ENCODE assay signal across 10 cellular contexts in the genomic region with DNA sequence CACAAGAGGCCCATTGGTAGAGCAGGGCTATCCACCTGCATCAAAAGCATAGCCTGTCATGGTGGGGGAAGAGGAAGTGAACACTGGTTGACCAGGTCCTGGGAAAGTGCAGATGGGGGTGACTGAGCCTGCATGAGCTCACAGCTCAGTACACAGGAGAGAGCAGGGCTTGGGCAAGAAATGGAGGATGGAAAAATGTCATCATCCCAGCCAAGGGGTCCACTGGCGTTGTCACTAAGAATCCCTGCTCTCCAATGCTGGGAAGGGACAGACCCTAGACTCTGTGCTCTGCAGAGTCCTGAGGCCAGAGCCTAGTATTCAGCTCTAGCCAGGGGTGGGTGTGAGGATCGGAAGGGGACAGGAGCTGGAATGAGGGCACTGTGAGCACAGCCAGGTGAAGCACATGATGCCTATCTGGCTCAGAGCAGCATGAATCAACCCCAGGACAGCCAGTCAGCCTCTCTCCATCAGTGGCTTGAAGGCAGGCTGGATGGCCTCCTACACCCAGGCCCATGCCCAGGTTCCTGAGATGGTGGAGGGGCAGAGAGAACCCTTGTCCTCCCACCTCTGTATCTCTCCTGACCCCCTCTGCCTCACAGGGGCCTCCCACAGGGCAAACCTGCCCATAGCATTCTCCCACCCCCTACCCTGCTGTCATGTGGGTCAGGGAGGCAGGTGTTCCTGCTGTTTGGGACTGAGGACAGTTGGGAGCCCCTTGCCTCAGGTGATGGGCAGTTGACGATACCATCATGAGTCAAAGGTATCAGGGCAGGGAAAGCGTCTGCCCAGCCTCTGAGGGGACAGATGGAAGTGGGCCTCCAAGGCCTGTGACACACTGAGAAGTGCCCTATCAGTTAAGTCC. TPM values are rescaled to one million over a fixed set of nuclear protein-coding genes. Genes with fewer than 3 reads are reported as not detected.
A peak's percentile ranks its signal among the peaks of the same experiment; 100 is the strongest.
DNase-seq lines count a peak whose midpoint lies in the region; ATAC-seq, FAIRE-seq and TF ChIP-seq lines count a peak whose summit lies in the region.
"Had no signal": no experiment of that assay in that cellular context is flagged by ENCODE, and none has a peak within 500 bp of the region (broad histone marks: within the 10 kb centered on the region; RNA-seq: fewer than 3 reads in every experiment).

No MANE protein-coding gene starts in this region.

- H3K27ac ChIP-seq in SU-DHL-6 (ENCODE audit: low read depth, low read length): peak overlapping the region; percentile 95

- H3K9me3 Mint-ChIP-seq in HFFc6 (no peaks in the 10 kb centered on the region), Calu3 (ENCODE audit: low read depth, unreplicated experiment) (no peaks in the 10 kb centered on the region)

- peak; percentile 93 for FAIRE-seq in GM12891 (lab: Jason Lieb, UNC)
- no peak for FAIRE-seq in urothelium cell line (lab: Jason Lieb, UNC)

- peak overlapping the region; percentile 8 for H3K4me3 ChIP-seq in SU-DHL-6 (ENCODE audit: insufficient read depth, low read length, poor library complexity, severe bottlenecking)
- H3K4me3 ChIP-seq: thoracic aorta had no signal

- intact Hi-C loops in sciatic nerve (cut with DNase I): no loop called here
- intact Hi-C loops in Calu3 (cut with micrococcal nuclease; ENCODE audit: unreplicated experiment): loop anchor here (5.0 kb wide), 1 partner anchor 119 kb away; a partner anchor contains a TSS

- H3K9ac ChIP-seq in SU-DHL-6 (ENCODE audit: low read length): peak overlapping the region; percentile 60

- H3K79me2 ChIP-seq in SU-DHL-6 (ENCODE audit: insufficient read depth, low read length): peaks cover 23% of the 10 kb centered on the region

- no peaks in the 10 kb centered on the region for H3K27me3 ChIP-seq in SU-DHL-6 (ENCODE audit: low read length)

- peak overlapping the region; percentile 76 for H3K4me2 ChIP-seq in SU-DHL-6 (ENCODE audit: low read depth, low read length, poor library complexity, severe bottlenecking)

- no peaks in the 10 kb centered on the region for H3K9me2 ChIP-seq in SU-DHL-6 (replicated peaks; ENCODE audit: insufficient read depth, low read length)

- H3K27ac Mint-ChIP-seq in HFFc6: peak overlapping the region; percentile 45
- no peak overlapping the region for H3K27ac Mint-ChIP-seq in Calu3 (ENCODE audit: unreplicated experiment)

- BruUV-seq in Calu3 (replicated peaks; lab: Mats Ljungman, UMichigan): no TSS peak

- H3K4me3 Mint-ChIP-seq in HFFc6: no peak overlapping the region
- H3K4me3 Mint-ChIP-seq in Calu3 (ENCODE audit: low read depth, unreplicated experiment): no peak overlapping the region

- no peaks in the 10 kb centered on the region for H3K36me3 ChIP-seq in SU-DHL-6 (ENCODE audit: low read length)

- ATAC-seq in sciatic nerve: no peak
- ATAC-seq: Right ventricle myocardium inferior had no signal

- no peaks in the 10 kb centered on the region for H4K20me1 ChIP-seq in SU-DHL-6 (ENCODE audit: low read depth, low read length)

- CTCF ChIA-PET in Calu3 (lab: Charles Lee): interaction anchor here (0.7 to 2.3 kb wide), 5 partner anchors 8 to 258 kb away, joined by 3 to 21 read pairs (median 13); a partner anchor contains a TSS

- H3K9me3 ChIP-seq in SU-DHL-6 (ENCODE audit: insufficient read depth, low read length): no peaks in the 10 kb centered on the region
- H3K9me3 ChIP-seq: thoracic aorta had no signal

- no peak; the same call in 1 of the 2 replicates for TF ChIP-seq POLR2A in GM12891 (IDR thresholded peaks at IDR 0.05; ENCODE audit: low read depth, low read length)

- H3K4me1 Mint-ChIP-seq in HFFc6 (ENCODE audit: low read depth) (peaks cover 5% of the 10 kb centered on the region; the same call in 1 of the 2 replicates), Calu3 (ENCODE audit: low read depth, unreplicated experiment) (peaks cover 7% of the 10 kb centered on the region)

- H2AFZ ChIP-seq in SU-DHL-6 (ENCODE audit: low read depth, low read length, severe bottlenecking): no peak overlapping the region

- H3K27me3 Mint-ChIP-seq in HFFc6 (ENCODE audit: insufficient read depth) (peaks cover 2% of the 10 kb centered on the region), Calu3 (ENCODE audit: unreplicated experiment) (no peaks in the 10 kb centered on the region)

- no peak for TF ChIP-seq CTCF in HFFc6 (IDR thresholded peaks at IDR 0.05)
- TF ChIP-seq CTCF in SU-DHL-6 (IDR thresholded peaks at IDR 0.05; ENCODE audit: insufficient read depth, low read length, poor library complexity, severe bottlenecking): no peak
- TF ChIP-seq CTCF in Calu3 (IDR thresholded peaks at IDR 0.05; ENCODE audit: unreplicated experiment): no peak

- H3F3A ChIP-seq in SU-DHL-6 (ENCODE audit: insufficient read depth): peaks cover 32% of the 10 kb centered on the region

- DNase-seq in GM12891 (ENCODE audit: insufficient read length, low spot score): no peak
- DNase-seq in HFFc6: no peak
- peak; percentile 60 to 87 for DNase-seq in lung microvascular endothelial cell (ENCODE audit: low read depth in 2 of 2)
- no peak for DNase-seq in NCI-H1417 (lab: John Stamatoyannopoulos, UW)
- DNase-seq in sciatic nerve (ENCODE audit: low spot score): no peak
- no peak for DNase-seq in urothelium cell line (ENCODE audit: low spot score)
- no peak for DNase-seq in Calu3

- no peaks in the 10 kb centered on the region for H3K36me3 Mint-ChIP-seq in HFFc6 (ENCODE audit: low read depth)
- H3K36me3 Mint-ChIP-seq in Calu3 (ENCODE audit: insufficient read depth, unreplicated experiment): peaks cover 52% of the 10 kb centered on the region

TF ChIP-seq in GM12891, 5 proteins besides CTCF, POLR2A, EP300 and RAD21:
- TF ChIP-seq TAF1 (IDR thresholded peaks at IDR 0.05; ENCODE audit: low read depth, low read length) (no peak), SPI1 (IDR thresholded peaks at IDR 0.05; ENCODE audit: low read depth, low read length) (peak; percentile 88)
TF ChIP-seq in GM12891: peak in this region for 1.

RNA-seq across cellular contexts. Expression of a gene that starts 13.8 kb away (rescaled TPM):
- polyA plus RNA-seq in GM12891 (2012; ENCODE audit: low read depth, missing spikeins): 21.2 TPM
- 10 to 100 TPM; 22.6 to 31.1 (median 29.4) TPM for total RNA-seq in HFFc6 (2021; fragmentation: NEBNext Ultra II Directional; extraction: Animal tissue kit (Norgen Biotek cat#: 25700))
- total RNA-seq in lung microvascular endothelial cell: 17.2 and 24.8 TPM in 2 replicates
- 44.0 TPM for total RNA-seq in sciatic nerve
- total RNA-seq in Calu3 (2022): 50.9 and 52.1 TPM in 2 replicates

RNA-seq across cellular contexts. Expression of a gene that starts 19.9 kb away (rescaled TPM):
- polyA plus RNA-seq in GM12891 (2012; ENCODE audit: low read depth, missing spikeins): 11.4 TPM
- total RNA-seq in HFFc6 (2021; fragmentation: NEBNext Ultra II Directional; extraction: Animal tissue kit (Norgen Biotek cat#: 25700)): 100 to 1,000 TPM in 1 of 6 experiments, 10 to 100 TPM in 5; 72.2 to 101 (median 82.9) TPM
- total RNA-seq in lung microvascular endothelial cell (20.7 and 23.4 TPM in 2 replicates), sciatic nerve (116 TPM), Calu3 (2022) (59.0 and 71.6 TPM in 2 replicates)

Comparison
In these comparisons a context has a peak if more than half of its experiments do, and no peak if none do; other contexts are left out.
1. DNase-seq: peak in lung microvascular endothelial cell (2 of 2); none in GM12891 (single experiment), HFFc6 (single experiment), NCI-H1417 (0 of 3), sciatic nerve (single experiment), urothelium cell line (single experiment) and Calu3 (single experiment).